Comparison of ENCODE assay signal across 12 cellular contexts in the genomic region with DNA sequence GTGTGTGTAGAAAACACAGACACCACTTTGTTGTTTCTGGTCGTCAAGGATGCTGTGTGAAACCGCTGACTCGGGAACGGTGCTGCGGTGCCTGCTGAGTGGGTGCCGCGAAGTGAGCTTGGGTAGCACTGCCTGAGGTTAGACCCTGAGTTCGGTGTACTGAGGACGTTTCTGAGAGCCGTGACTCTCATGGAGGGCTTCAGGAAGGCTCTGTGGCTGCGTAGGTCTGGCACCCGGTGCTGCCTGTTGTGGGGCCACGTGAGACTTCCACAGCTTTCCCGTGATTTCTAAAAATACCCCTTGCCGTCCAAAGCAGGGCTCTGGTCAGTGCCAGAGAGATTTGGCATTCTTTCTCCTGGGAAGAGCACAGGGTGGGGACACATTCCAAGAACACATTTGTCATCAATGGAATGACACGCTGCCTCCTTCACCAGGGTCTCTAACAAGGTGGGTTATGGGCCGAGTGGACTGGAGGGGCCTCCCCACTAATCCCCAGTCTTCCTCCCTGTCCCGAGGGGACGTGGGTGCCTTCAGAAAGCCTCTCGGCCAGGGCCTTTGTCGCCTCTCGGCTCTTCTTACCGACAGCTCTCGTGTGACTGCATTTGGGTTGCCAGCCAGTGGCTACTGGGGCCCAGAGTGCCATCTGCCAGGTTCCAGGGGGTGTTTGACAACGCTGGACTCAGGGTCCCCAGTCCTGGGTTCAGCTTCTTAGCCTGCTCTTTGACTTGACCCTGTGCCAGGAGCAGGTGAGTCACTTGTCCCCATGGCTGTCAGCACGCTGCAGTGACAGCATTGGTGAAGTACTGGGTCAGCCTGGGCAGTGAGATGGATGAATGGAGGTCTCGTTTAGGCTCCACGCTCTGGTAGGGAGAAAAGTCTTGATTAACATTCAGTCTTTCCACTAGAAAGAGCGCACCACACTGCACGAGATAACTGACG.
DNase-seq lines count a peak whose midpoint lies in the region; ATAC-seq and TF ChIP-seq lines count a peak whose summit lies in the region.
"Had no signal": no experiment of that assay in that cellular context is flagged by ENCODE, and none has a peak within 500 bp of the region (broad histone marks: within the 10 kb centered on the region; RNA-seq: fewer than 3 reads in every experiment).

No MANE protein-coding gene starts in this region.

- H4K8ac ChIP-seq in mesenchymal stem cell (ENCODE audit: low read length), result peak overlapping the region; percentile 64

- no peak overlapping the region for H3K4me3 Mint-ChIP-seq in HFFc6
- H3K4me3 Mint-ChIP-seq in CD4-positive, alpha-beta memory T cell, result no peak overlapping the region
- H3K4me3 Mint-ChIP-seq: naive B cell had no signal

- no peak overlapping the region for H3K27ac ChIP-seq in colonic mucosa
- peak overlapping the region; percentile 98 for H3K27ac ChIP-seq in mesenchymal stem cell (ENCODE audit: low read length, poor library complexity, severe bottlenecking)
- H3K27ac ChIP-seq in suprapubic skin, result peak overlapping the region; percentile 83
- H3K27ac ChIP-seq in CD4-positive, alpha-beta memory T cell (ENCODE audit: low read depth, low read length), result no peak overlapping the region

- H3K4me1 ChIP-seq in colonic mucosa (peaks cover 11% of the 10 kb centered on the region), mesenchymal stem cell (ENCODE audit: control insufficient read depth, insufficient read depth, low read depth, low read length) (peaks cover 51% of the 10 kb centered on the region), suprapubic skin (peaks cover 52% of the 10 kb centered on the region)
- H3K4me1 ChIP-seq in CD4-positive, alpha-beta memory T cell (ENCODE audit: insufficient read depth, low read length), result peaks cover 18% of the 10 kb centered on the region

- no peak for TF ChIP-seq POLR2A in suprapubic skin (IDR thresholded peaks at IDR 0.05)

- H3K79me1 ChIP-seq in mesenchymal stem cell (replicated peaks; ENCODE audit: low read length, poor library complexity, severe bottlenecking), result peaks cover 30% of the 10 kb centered on the region

- H3K9ac ChIP-seq in colonic mucosa (ENCODE audit: low read depth in 2 of 2, low read length in 2 of 2) (no peak overlapping the region), mesenchymal stem cell (ENCODE audit: low read length) (no peak overlapping the region)

- no peaks in the 10 kb centered on the region for H3K36me3 ChIP-seq in colonic mucosa
- H3K36me3 ChIP-seq in mesenchymal stem cell (ENCODE audit: control insufficient read depth in 1 of 2, insufficient read depth in 2 of 2, low read depth in 1 of 2, low read length in 2 of 2), result peaks cover 45 to 62% of the 10 kb centered on the region in 2 experiments
- H3K36me3 ChIP-seq in suprapubic skin, result no peaks in the 10 kb centered on the region
- peaks cover 16% of the 10 kb centered on the region for H3K36me3 ChIP-seq in CD4-positive, alpha-beta memory T cell (ENCODE audit: insufficient read depth, low read length)

- peak overlapping the region; percentile 8 for H2BK15ac ChIP-seq in mesenchymal stem cell (ENCODE audit: low read depth, poor library complexity, severe bottlenecking)

- H2BK5ac ChIP-seq in mesenchymal stem cell (ENCODE audit: low read depth, low read length, poor library complexity, severe bottlenecking), result no peak overlapping the region

- TF ChIP-seq EP300 in suprapubic skin (IDR thresholded peaks at IDR 0.05), result no peak

- H3K23ac ChIP-seq in mesenchymal stem cell (ENCODE audit: low read length in 2 of 2), result no peak overlapping the region

- WGBS in mesenchymal stem cell, result 93% methylated on average over 29 of the region's 31 CpGs
- 86% methylated on average over 29 of the region's 31 CpGs for WGBS in suprapubic skin

- POLR2A ChIA-PET in CD4-positive, alpha-beta memory T cell (lab: Charles Lee; ENCODE audit: partially characterized antibody), result no interaction called here

- no peak overlapping the region for H2AFZ ChIP-seq in mesenchymal stem cell (ENCODE audit: low read depth, low read length)

- peak overlapping the region in 1 of 2 experiments; percentile 76 for H3K14ac ChIP-seq in mesenchymal stem cell (ENCODE audit: low read length in 2 of 2)

- no peak overlapping the region for H3K4me2 ChIP-seq in mesenchymal stem cell (ENCODE audit: low read length, poor library complexity, severe bottlenecking)

- peaks cover 99% of the 10 kb centered on the region for H3K4me1 Mint-ChIP-seq in HFFc6 (ENCODE audit: low read depth)
- peaks cover 12 to 51% (median 29%) of the 10 kb centered on the region in 4 donors for H3K4me1 Mint-ChIP-seq in CD4-positive, alpha-beta memory T cell
- H3K4me1 Mint-ChIP-seq: naive B cell had no signal

- peak overlapping the region; percentile 77 for H4K91ac ChIP-seq in mesenchymal stem cell (ENCODE audit: low read length)

- no peak overlapping the region for H2BK120ac ChIP-seq in mesenchymal stem cell (ENCODE audit: low read depth, low read length)

- H3K9me3 Mint-ChIP-seq in HFFc6, result no peaks in the 10 kb centered on the region
- no peaks in the 10 kb centered on the region for H3K9me3 Mint-ChIP-seq in CD4-positive, alpha-beta memory T cell
- H3K9me3 Mint-ChIP-seq: naive B cell had no signal

- H3K18ac ChIP-seq in mesenchymal stem cell (ENCODE audit: low read depth in 1 of 2, low read length in 2 of 2), result peak overlapping the region; percentile 52 to 79

- H3K4me3 ChIP-seq in colonic mucosa (no peak overlapping the region), mesenchymal stem cell (ENCODE audit: insufficient read depth in 1 of 2, low read depth in 1 of 2, low read length in 2 of 2) (peak overlapping the region in 1 of 2 experiments; percentile 17), suprapubic skin (no peak overlapping the region)
- no peak overlapping the region for H3K4me3 ChIP-seq in CD4-positive, alpha-beta memory T cell (ENCODE audit: low read length in 2 of 2)

- intact Hi-C loops in colonic mucosa (cut with DNase I), result no loop called here
- intact Hi-C loops in CD4-positive, alpha-beta memory T cell (cut with micrococcal nuclease), result no loop called here

- DNase-seq in HFFc6, result no peak
- peak; percentile 67 for DNase-seq in colonic mucosa
- DNase-seq in mesenchymal stem cell, result no peak
- peak in 1 of 2 donors; percentile 64 for DNase-seq in suprapubic skin (ENCODE audit: low spot score in 2 of 2)
- DNase-seq in DMS114 treated with DMSO at 0.1 percent for 48 hours (lab: John Stamatoyannopoulos, UW; ENCODE audit: unreplicated experiment), result no peak
- DNase-seq in CD4-positive, alpha-beta memory T cell, result no peak
- DNase-seq: activated naive CD4-positive, alpha-beta T cell treated with anti-CD3 and anti-CD28 coated beads, Interleukin-2, amount 50 U/mL, for 16 hours; DMS 273 treated with DMSO at 0.1 percent for 48 hours; effector CD8-positive, alpha-beta T cell; naive B cell; NCI-H1105 treated with DMSO at 0.1 percent for 48 hours had no signal

- peak overlapping the region; percentile 23 to 31 for H2BK12ac ChIP-seq in mesenchymal stem cell (ENCODE audit: low read length in 2 of 2)

- H2AK5ac ChIP-seq in mesenchymal stem cell (ENCODE audit: low read length, severe bottlenecking), result peak overlapping the region; percentile 40

- H3K4ac ChIP-seq in mesenchymal stem cell (ENCODE audit: low read depth in 1 of 2, low read length in 2 of 2), result peak overlapping the region in 1 of 2 experiments; percentile 24

- H3K27me3 Mint-ChIP-seq in HFFc6 (ENCODE audit: insufficient read depth), result peaks cover 3% of the 10 kb centered on the region; the same call in 1 of the 2 replicates
- no peaks in the 10 kb centered on the region for H3K27me3 Mint-ChIP-seq in CD4-positive, alpha-beta memory T cell
- H3K27me3 Mint-ChIP-seq: naive B cell had no signal

- CTCF ChIA-PET in CD4-positive, alpha-beta memory T cell (lab: Charles Lee; ENCODE audit: partially characterized antibody), result interaction anchor here (4.1 kb wide), 1 partner anchor 18 kb away, joined by 19 read pairs; no protein-coding TSS in a partner anchor

- peak overlapping the region; percentile 98 for H3K27ac Mint-ChIP-seq in HFFc6
- no peak overlapping the region for H3K27ac Mint-ChIP-seq in CD4-positive, alpha-beta memory T cell

- no peaks in the 10 kb centered on the region for H3K27me3 ChIP-seq in colonic mucosa
- H3K27me3 ChIP-seq in mesenchymal stem cell (ENCODE audit: control insufficient read depth in 1 of 2, insufficient read depth in 1 of 2, low read length in 2 of 2), result no peaks in the 10 kb centered on the region
- no peaks in the 10 kb centered on the region for H3K27me3 ChIP-seq in suprapubic skin
- no peaks in the 10 kb centered on the region for H3K27me3 ChIP-seq in CD4-positive, alpha-beta memory T cell (ENCODE audit: insufficient read depth, low read length)

- no peak for ATAC-seq in HG02973 (IDR thresholded peaks at IDR 0.05; ENCODE audit: unreplicated experiment)

- TF ChIP-seq CTCF in HFFc6 (IDR thresholded peaks at IDR 0.05) (no peak), colonic mucosa (IDR thresholded peaks at IDR 0.05) (no peak), suprapubic skin (IDR thresholded peaks at IDR 0.05) (no peak)

- H3K36me3 Mint-ChIP-seq in HFFc6 (ENCODE audit: low read depth), result peaks cover 80% of the 10 kb centered on the region
- H3K36me3 Mint-ChIP-seq in CD4-positive, alpha-beta memory T cell, result peaks cover 45% of the 10 kb centered on the region in 2 donors

- H3K9me3 ChIP-seq in colonic mucosa (no peaks in the 10 kb centered on the region), mesenchymal stem cell (ENCODE audit: control insufficient read depth, low read length) (no peaks in the 10 kb centered on the region), suprapubic skin (no peaks in the 10 kb centered on the region)
- H3K9me3 ChIP-seq in CD4-positive, alpha-beta memory T cell (ENCODE audit: control insufficient read depth in 1 of 2, low read length in 2 of 2), result no peaks in the 10 kb centered on the region

Comparison
In these comparisons a context has a peak if more than half of its experiments do, and no peak if none do; other contexts are left out.
1. H3K27ac ChIP-seq: peak in mesenchymal stem cell (single experiment) and suprapubic skin (single experiment); none in colonic mucosa (single experiment) and CD4-positive, alpha-beta memory T cell (single experiment).